ENCODE assay signal across 18 cellular contexts in the genomic region with DNA sequence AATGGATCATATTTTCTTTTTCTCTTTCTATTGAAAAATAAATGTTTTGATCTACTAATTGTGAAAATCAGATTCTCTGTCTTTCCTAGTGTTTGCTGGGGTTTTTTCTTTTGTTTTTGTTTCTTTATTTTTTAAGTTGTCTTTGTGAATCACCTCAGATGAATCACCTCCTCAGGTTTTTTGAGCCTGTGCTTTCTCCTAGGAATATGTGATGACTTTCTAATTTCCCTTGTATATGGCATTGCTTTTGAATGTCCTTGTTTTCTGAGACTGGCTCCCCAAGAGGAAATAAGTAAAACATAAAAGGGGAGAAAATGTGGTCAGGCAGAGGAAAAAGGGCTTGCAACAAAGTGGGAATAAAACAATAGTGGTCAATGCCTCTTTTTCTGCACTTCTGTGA.
DNase-seq lines count a peak whose midpoint lies in the region; ATAC-seq and TF ChIP-seq lines count a peak whose summit lies in the region.
"Had no signal": no experiment of that assay in that cellular context is flagged by ENCODE, and none has a peak within 500 bp of the region (broad histone marks: within the 10 kb centered on the region; RNA-seq: fewer than 3 reads in every experiment).

No MANE protein-coding gene starts in this region.

- H3K9me3 ChIP-seq in OCI-LY7 (ENCODE audit: low read length), result no peaks in the 10 kb centered on the region
- H3K9me3 ChIP-seq: BE2C had no signal

- H3K4me3 ChIP-seq in astrocyte of the spinal cord (ENCODE audit: low read depth, low read length) (no peak overlapping the region), OCI-LY7 (ENCODE audit: low read depth, low read length, poor library complexity, severe bottlenecking) (no peak overlapping the region), lower leg skin (ENCODE audit: low read depth, poor library complexity, severe bottlenecking) (no peak overlapping the region)
- H3K4me3 ChIP-seq: K562 had no signal

- no peaks in the 10 kb centered on the region for H3K4me1 ChIP-seq in OCI-LY7 (ENCODE audit: insufficient read depth, low read length, poor library complexity, severe bottlenecking)
- H3K4me1 ChIP-seq: BE2C had no signal

- intact Hi-C loops in OCI-LY7 (cut with micrococcal nuclease; ENCODE audit: unreplicated experiment) (no loop called here), lower leg skin (cut with DNase I; ENCODE audit: low total_unique reads) (no loop called here)

- CTCF ChIA-PET in OCI-LY7 (lab: Charles Lee; ENCODE audit: unreplicated experiment), result no interaction called here

- TF ChIP-seq CTCF in astrocyte of the spinal cord (IDR thresholded peaks at IDR 0.05; ENCODE audit: low read depth, low read length) (no peak), OCI-LY7 (conservative IDR thresholded peaks at IDR 0.05; ENCODE audit: low read length) (no peak), lower leg skin (IDR thresholded peaks at IDR 0.05) (no peak)

- H3K36me3 ChIP-seq in OCI-LY7 (ENCODE audit: insufficient read depth, low read length), result no peaks in the 10 kb centered on the region
- H3K36me3 ChIP-seq: BE2C had no signal

- TF ChIP-seq POLR2A in lower leg skin (IDR thresholded peaks at IDR 0.05), result no peak

- ATAC-seq in HG02981 (IDR thresholded peaks at IDR 0.05; ENCODE audit: unreplicated experiment), result no peak
- ATAC-seq: K562 had no signal

- no peak overlapping the region for H3K4me2 ChIP-seq in OCI-LY7 (ENCODE audit: low read length)

- no peaks in the 10 kb centered on the region for H3K9me2 ChIP-seq in OCI-LY7 (ENCODE audit: insufficient read depth, low read length)

- H3K79me2 ChIP-seq in OCI-LY7 (ENCODE audit: insufficient read depth, low read depth, low read length), result no peaks in the 10 kb centered on the region

- no peak overlapping the region for H3K27ac ChIP-seq in OCI-LY7 (ENCODE audit: low read depth, low read length, poor library complexity, severe bottlenecking)

- in situ Hi-C loops in Caki2 (cut with HindIII; ENCODE audit: low pct_unique_long_range_greater_than_20kb, low sequenced_read_pairs), result no loop called here
- in situ Hi-C loops in astrocyte of the spinal cord (cut with HindIII; ENCODE audit: low sequenced_read_pairs), result no loop called here

- POLR2A ChIA-PET in OCI-LY7 (lab: Charles Lee), result interaction anchor here (1.1 kb wide), 1 partner anchor 13 kb away, joined by 3 read pairs; no protein-coding TSS in a partner anchor

- DNase-seq in Caki2 (ENCODE audit: low read depth) (peak; percentile 12), M059J (ENCODE audit: low read depth) (peak; percentile 36), astrocyte of the spinal cord (ENCODE audit: low read depth, low spot score) (peak; percentile 37), kidney glomerular epithelial cell (lab: John Stamatoyannopoulos, UW) (peak; percentile 11), OCI-LY7 (ENCODE audit: low spot score) (no peak), HPDE6-E6E7 (ENCODE audit: extremely low spot score) (no peak), lower leg skin (ENCODE audit: low spot score in 2 of 2) (no peak)
- DNase-seq: ACHN; BE2C; C1 segment of cervical spinal cord; CD4-positive, CD25-positive, alpha-beta regulatory T cell; CD8-positive, alpha-beta memory T cell; COR-L47; GDM1; H9; IMR-90 had no signal

- no TSS peak for BruUV-seq in OCI-LY7 (replicated peaks; lab: Mats Ljungman, UMichigan)

- H2AFZ ChIP-seq in OCI-LY7 (ENCODE audit: low read length), result no peak overlapping the region

- no peaks in the 10 kb centered on the region for H4K20me1 ChIP-seq in OCI-LY7 (ENCODE audit: insufficient read depth, low read length)

Comparison
In these comparisons a context has a peak if more than half of its experiments do, and no peak if none do; other contexts are left out.
1. DNase-seq: peak in Caki2 (single experiment), M059J (single experiment), astrocyte of the spinal cord (single experiment) and kidney glomerular epithelial cell (single experiment); none in OCI-LY7 (single experiment), HPDE6-E6E7 (single experiment) and lower leg skin (0 of 2).